In the genomic region with DNA sequence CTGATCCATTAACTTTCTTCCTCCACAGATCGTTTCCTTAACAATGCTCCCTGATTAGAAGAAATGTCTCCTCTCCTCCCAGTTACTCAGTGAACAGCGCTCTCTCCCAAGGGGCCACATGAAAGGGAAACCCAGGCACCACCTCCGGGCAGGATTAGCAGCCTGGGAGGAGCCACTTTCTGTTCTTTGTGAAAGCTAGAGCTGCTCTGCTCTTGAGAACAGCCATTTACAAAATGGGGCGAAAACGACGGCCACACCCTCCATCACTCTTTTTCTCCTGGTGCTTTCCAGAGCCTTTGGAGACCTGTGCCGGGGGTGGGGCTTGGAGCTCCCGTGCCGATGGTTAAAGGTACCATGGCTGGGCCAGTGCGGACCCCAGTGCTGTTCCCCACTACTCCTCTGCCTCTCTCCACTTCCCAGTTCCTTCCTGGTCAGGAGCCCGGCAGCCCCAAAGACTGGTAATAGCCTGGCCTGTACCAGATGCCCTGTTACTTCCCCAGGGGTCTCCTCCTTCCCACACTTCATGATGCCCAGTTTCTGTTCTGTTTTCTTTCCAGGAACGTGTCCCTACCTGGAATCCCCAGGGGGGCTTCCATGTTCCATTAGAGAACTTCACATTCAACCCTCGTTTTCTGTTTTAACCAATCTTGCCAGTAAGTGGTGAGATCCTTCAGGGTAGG, we compare ENCODE assay signal across 10 cellular contexts.
DNase-seq lines count a peak whose midpoint lies in the region; ATAC-seq and TF ChIP-seq lines count a peak whose summit lies in the region.
"Had no signal": no experiment of that assay in that cellular context is flagged by ENCODE, and none has a peak within 500 bp of the region (broad histone marks: within the 10 kb centered on the region; RNA-seq: fewer than 3 reads in every experiment).

No MANE protein-coding gene starts in this region.

- DNase-seq in NCI-H510A treated with DMSO at 0.1 percent for 48 hours (lab: John Stamatoyannopoulos, UW) = peak; percentile 6
- no peak for DNase-seq in NCI-H510A (lab: John Stamatoyannopoulos, UW)
- peak; percentile 94 for DNase-seq in islet precursor cell
- DNase-seq in type B pancreatic cell (ENCODE audit: extremely low spot score, unreplicated experiment) = no peak
- no peak for DNase-seq in NCI-H226
- DNase-seq: trophoblast cell had no signal

- no peaks in the 10 kb centered on the region for H3K27me3 Mint-ChIP-seq in brain
- no peaks in the 10 kb centered on the region for H3K27me3 Mint-ChIP-seq in type B pancreatic cell

- ATAC-seq in HG02759 (IDR thresholded peaks at IDR 0.05; ENCODE audit: unreplicated experiment) (no peak), HG03439 (IDR thresholded peaks at IDR 0.05; ENCODE audit: unreplicated experiment) (no peak)
- ATAC-seq: A549 had no signal

- H3K4me3 Mint-ChIP-seq in brain = peak overlapping the region in 4 of 5 experiments; percentile 24 to 60 (median 42)
- peak overlapping the region; percentile 59 for H3K4me3 Mint-ChIP-seq in type B pancreatic cell

- peaks cover 86% of the 10 kb centered on the region for H3K36me3 Mint-ChIP-seq in brain
- peaks cover 13% of the 10 kb centered on the region for H3K36me3 Mint-ChIP-seq in type B pancreatic cell

- peak overlapping the region in 4 of 5 experiments; percentile 14 to 74 (median 44) for H3K27ac Mint-ChIP-seq in brain
- peak overlapping the region; percentile 31 for H3K27ac Mint-ChIP-seq in type B pancreatic cell

- peaks cover 69% of the 10 kb centered on the region for H3K4me1 Mint-ChIP-seq in brain
- peaks cover 49% of the 10 kb centered on the region for H3K4me1 Mint-ChIP-seq in type B pancreatic cell (ENCODE audit: unreplicated experiment)

- no peak for TF ChIP-seq CTCF in brain (conservative IDR thresholded peaks at IDR 0.05)
- TF ChIP-seq CTCF in type B pancreatic cell (conservative IDR thresholded peaks at IDR 0.05) = no peak

- H3K9me3 Mint-ChIP-seq in brain (peaks cover 8 to 22% (median 15%) of the 10 kb centered on the region in 5 experiments), type B pancreatic cell (no peaks in the 10 kb centered on the region)

Comparison
In these comparisons a context has a peak if more than half of its experiments do, and no peak if none do; other contexts are left out.
1. DNase-seq: peak in NCI-H510A treated with DMSO at 0.1 percent for 48 hours (single experiment) and islet precursor cell (single experiment); none in NCI-H510A (single experiment), type B pancreatic cell (single experiment) and NCI-H226 (single experiment).